Comparison of ENCODE assay signal across 7 cellular contexts in genomic region chr10:78231327-78231726, GRCh38.
"Had no signal": no experiment of that assay in that cellular context is flagged by ENCODE, and none has a peak within 500 bp of the region (broad histone marks: within the 10 kb centered on the region; RNA-seq: fewer than 3 reads in every experiment).

No MANE protein-coding gene starts in this region.

- DNase-seq: IMR-90, KBM-7, KG1 had no signal

- H3K36me3 Mint-ChIP-seq: IgD-negative memory B cell had no signal

- H3K4me3 Mint-ChIP-seq: IgD-negative memory B cell had no signal

- FAIRE-seq: HTR-8/SVneo, K562 had no signal

- H3K4me3 ChIP-seq: K562 had no signal

- ATAC-seq: K562 had no signal

- H3K27ac Mint-ChIP-seq: IgD-negative memory B cell had no signal

- H3K27ac ChIP-seq: HL-60 had no signal
